ENCODE assay signal across 23 cellular contexts in the genomic region with DNA sequence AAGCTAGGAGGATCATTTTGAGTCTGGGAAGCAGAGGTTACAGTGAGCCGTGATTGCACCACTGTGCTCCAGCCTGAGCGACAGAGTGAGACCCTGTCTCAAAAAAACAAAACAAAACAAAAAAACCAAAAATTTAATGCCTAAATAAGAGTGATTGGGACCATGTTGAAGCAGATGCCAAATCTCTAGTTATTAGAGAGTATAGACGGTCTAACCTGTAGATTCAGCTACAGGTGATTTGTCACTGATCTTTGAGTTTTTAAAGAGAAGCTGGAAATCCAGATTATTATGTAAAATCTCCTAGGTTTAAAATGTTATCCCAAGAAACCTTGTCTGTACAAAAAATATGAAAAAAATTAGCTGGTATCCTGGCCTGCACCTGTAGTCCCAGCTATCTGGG. TPM values are rescaled to one million over a fixed set of nuclear protein-coding genes. Genes with fewer than 3 reads are reported as not detected.
"Had no signal": no experiment of that assay in that cellular context is flagged by ENCODE, and none has a peak within 500 bp of the region (broad histone marks: within the 10 kb centered on the region; RNA-seq: fewer than 3 reads in every experiment).

No MANE protein-coding gene starts in this region.

- H3K9me3 ChIP-seq: SJSA1 had no signal

- DNase-seq: KBM-7, MV-4-11, NCI-H1048, NCI-H1105 treated with DMSO at 0.1 percent for 48 hours, NCI-H1417 treated with DMSO at 0.1 percent for 48 hours, NCI-H146, NCI-H1694 treated with DMSO at 0.1 percent for 48 hours, NCI-H1930, NCI-H2081, NCI-H2107, NCI-H2227 treated with DMSO at 0.1 percent for 48 hours, NCI-H524, NCI-H526 treated with DMSO at 0.1 percent for 48 hours, NCI-H748 treated with DMSO at 0.1 percent for 48 hours, Right ventricle myocardium superior, RPMI8226, SIG-M5 had no signal

- H3K4me1 ChIP-seq: SJSA1 had no signal

- H3K4me3 ChIP-seq: SJSA1, SK-N-MC had no signal

- H3K27ac ChIP-seq: SJSA1, SK-N-MC had no signal

RNA-seq across cellular contexts. Expression of gene LCK, which starts 52.3 kb away (rescaled TPM):
- total RNA-seq: LHCN-M2, MCF 10A, NCI-H460, SJSA1 had no signal

RNA-seq across cellular contexts. Expression of gene FAM167B, which starts 56.3 kb away (rescaled TPM):
- total RNA-seq: HT-29, MCF 10A, NCI-H460 had no signal
